12 cellular contexts compared by ENCODE assay signal in genomic region chr21:32475162-32475812, GRCh38.
DNase-seq lines count a peak whose midpoint lies in the region; ATAC-seq and TF ChIP-seq lines count a peak whose summit lies in the region.
"Had no signal": no experiment of that assay in that cellular context is flagged by ENCODE, and none has a peak within 500 bp of the region (broad histone marks: within the 10 kb centered on the region; RNA-seq: fewer than 3 reads in every experiment).

No MANE protein-coding gene starts in this region.

- H3K27me3 ChIP-seq in mammary epithelial cell (ENCODE audit: insufficient read depth, low read length) = no peaks in the 10 kb centered on the region
- H3K27me3 ChIP-seq in lung (ENCODE audit: control insufficient read depth, insufficient read depth) = no peaks in the 10 kb centered on the region
- H3K27me3 ChIP-seq in vagina = no peaks in the 10 kb centered on the region
- H3K27me3 ChIP-seq: heart right ventricle had no signal

- H3K4me1 ChIP-seq in mammary epithelial cell (ENCODE audit: insufficient read depth, low read length) (peaks cover 17% of the 10 kb centered on the region), lung (ENCODE audit: control insufficient read depth in 2 of 2, insufficient read depth in 2 of 2, low read length in 2 of 2) (peaks cover 0 to 11% of the 10 kb centered on the region in 2 donors), vagina (peaks cover 32% of the 10 kb centered on the region)

- H3K4me2 ChIP-seq in mammary epithelial cell (ENCODE audit: insufficient read depth, low read depth, low read length) = no peak overlapping the region

- TF ChIP-seq CTCF in MCF 10A (IDR thresholded peaks at IDR 0.05; ENCODE audit: unreplicated experiment) (no peak), mammary epithelial cell (conservative IDR thresholded peaks at IDR 0.05 in 1 of 2, IDR thresholded peaks at IDR 0.05 in 1 of 2; ENCODE audit: extremely low read depth in 1 of 2, insufficient read depth in 1 of 2, low read depth in 1 of 2, low read length in 2 of 2) (no peak), choroid plexus epithelial cell (conservative IDR thresholded peaks at IDR 0.05; ENCODE audit: low read depth, low read length) (no peak), lung (IDR thresholded peaks at IDR 0.05; ENCODE audit: control extremely low read depth, extremely low read depth) (no peak), vagina (IDR thresholded peaks at IDR 0.05) (no peak)

- in situ Hi-C loops in mammary epithelial cell (cut with MboI; ENCODE audit: low sequenced_read_pairs in 2 of 2) = no loop called here

- no peak for DNase-seq in MCF 10A (ENCODE audit: unreplicated experiment)
- no peak for DNase-seq in mammary epithelial cell
- peak; percentile 89 for DNase-seq in choroid plexus epithelial cell (ENCODE audit: low read depth)
- DNase-seq in lung (ENCODE audit: low spot score) = no peak
- DNase-seq in vagina (ENCODE audit: extremely low spot score in 2 of 2) = no peak
- no peak for DNase-seq in HuH-7 (ENCODE audit: low spot score)
- DNase-seq: 8988T; activated naive CD8-positive, alpha-beta T cell treated with anti-CD3 and anti-CD28 coated beads, Interleukin-2, amount 50 U/mL, for 24 hours; heart right ventricle; retina had no signal

- CTCF ChIA-PET in MCF 10A (lab: Yijun Ruan, JAX) (interaction anchor here (0.7 to 1.7 kb wide), 5 partner anchors 19 to 89 kb away, joined by 3 to 11 read pairs (median 4); no protein-coding TSS in a partner anchor), mammary epithelial cell (lab: Charles Lee; ENCODE audit: low non-redundant PET) (interaction anchor here (0.5 kb wide), 1 partner anchor 60 kb away, joined by 5 read pairs; no protein-coding TSS in a partner anchor)

- H3K4me3 ChIP-seq in mammary epithelial cell (replicated peaks in 1 of 3; ENCODE audit: insufficient read depth in 1 of 3, low read depth in 2 of 3, low read length in 3 of 3) (no peak overlapping the region), choroid plexus epithelial cell (ENCODE audit: low read depth, low read length) (peak overlapping the region; percentile 15), lung (no peak overlapping the region), vagina (no peak overlapping the region)
- H3K4me3 ChIP-seq: heart right ventricle had no signal

- H3K9me3 ChIP-seq in mammary epithelial cell (replicated peaks; ENCODE audit: insufficient read depth, low read length) (no peaks in the 10 kb centered on the region), lung (ENCODE audit: control insufficient read depth in 2 of 2, insufficient read depth in 1 of 2, low read length in 1 of 2) (no peaks in the 10 kb centered on the region), vagina (no peaks in the 10 kb centered on the region)
- H3K9me3 ChIP-seq: heart right ventricle had no signal

- H4K20me1 ChIP-seq in mammary epithelial cell (ENCODE audit: insufficient read depth, low read length) = no peaks in the 10 kb centered on the region

- H3K36me3 Mint-ChIP-seq in MCF 10A (ENCODE audit: insufficient read depth, unreplicated experiment) = peaks cover 39% of the 10 kb centered on the region

- no peak overlapping the region for H3K4me3 Mint-ChIP-seq in MCF 10A (ENCODE audit: unreplicated experiment)
- H3K4me3 Mint-ChIP-seq: activated naive CD8-positive, alpha-beta T cell treated with anti-CD3 and anti-CD28 coated beads, Interleukin-2, amount 50 U/mL, for 24 hours had no signal

- H2AFZ ChIP-seq in mammary epithelial cell (ENCODE audit: low read depth, low read length) = no peak overlapping the region

- intact Hi-C loops in MCF 10A (cut with micrococcal nuclease) = no loop called here
- intact Hi-C loops in mammary epithelial cell (cut with micrococcal nuclease) = loop anchor here (5.0 kb wide), 2 partner anchors 63 to 97 kb away; partner anchors contain the start of gene EVA1C
- intact Hi-C loops in vagina (cut with DNase I) = no loop called here

- peak; percentile 20 for ATAC-seq in lung (ENCODE audit: insufficient read depth, low FRiP score)
- ATAC-seq in HG02973 (IDR thresholded peaks at IDR 0.05; ENCODE audit: unreplicated experiment) = no peak
- ATAC-seq in GM19452 (IDR thresholded peaks at IDR 0.05; ENCODE audit: unreplicated experiment) = no peak
- ATAC-seq: activated naive CD8-positive, alpha-beta T cell treated with anti-CD3 and anti-CD28 coated beads, Interleukin-2, amount 50 U/mL, for 24 hours had no signal

- no peak overlapping the region for H3K27ac ChIP-seq in mammary epithelial cell (ENCODE audit: insufficient read depth, low read depth, low read length)
- H3K27ac ChIP-seq in lung (ENCODE audit: low read depth in 1 of 2, low read length in 1 of 2) = peak overlapping the region in 1 of 2 donors; percentile 35
- H3K27ac ChIP-seq in vagina = peak overlapping the region; percentile 80

- H3K9me3 Mint-ChIP-seq in MCF 10A (ENCODE audit: unreplicated experiment) = no peaks in the 10 kb centered on the region
- H3K9me3 Mint-ChIP-seq: activated naive CD8-positive, alpha-beta T cell treated with anti-CD3 and anti-CD28 coated beads, Interleukin-2, amount 50 U/mL, for 24 hours had no signal

- no peaks in the 10 kb centered on the region for H3K79me2 ChIP-seq in mammary epithelial cell (ENCODE audit: insufficient read depth, low read length)

- no peak for TF ChIP-seq POLR2A in vagina (IDR thresholded peaks at IDR 0.05)

- POLR2A ChIA-PET in MCF 10A (lab: Yijun Ruan, JAX) = interaction anchor here (1.0 to 1.7 kb wide), 5 partner anchors 11 to 137 kb away, joined by 3 to 7 read pairs (median 3); no protein-coding TSS in a partner anchor

- BruUV-seq in MCF 10A (replicated peaks; lab: Mats Ljungman, UMichigan) (no TSS peak), mammary epithelial cell (replicated peaks; lab: Mats Ljungman, UMichigan) (no TSS peak)

- dilution Hi-C loops in mammary epithelial cell (cut with HindIII; ENCODE audit: low sequenced_read_pairs) = no loop called here

- peak overlapping the region; percentile 51 for H3K27ac Mint-ChIP-seq in MCF 10A (ENCODE audit: low read depth, unreplicated experiment)
- H3K27ac Mint-ChIP-seq: activated naive CD8-positive, alpha-beta T cell treated with anti-CD3 and anti-CD28 coated beads, Interleukin-2, amount 50 U/mL, for 24 hours had no signal

- no peaks in the 10 kb centered on the region for H3K27me3 Mint-ChIP-seq in MCF 10A (ENCODE audit: insufficient read depth, unreplicated experiment)
- H3K27me3 Mint-ChIP-seq: activated naive CD8-positive, alpha-beta T cell treated with anti-CD3 and anti-CD28 coated beads, Interleukin-2, amount 50 U/mL, for 24 hours had no signal

- WGBS in mammary epithelial cell (ENCODE audit: low coverage, missing lambda C conversion rate) = 62% methylated on average over 9 of the region's 9 CpGs
- 45 to 72% methylated on average over 9 of the region's 9 CpGs for WGBS in lung, 2 donors

- H3K4me1 Mint-ChIP-seq in MCF 10A (ENCODE audit: insufficient read depth, unreplicated experiment) = peaks cover 23% of the 10 kb centered on the region

- H3K36me3 ChIP-seq in mammary epithelial cell (ENCODE audit: insufficient read depth, low read length) = no peaks in the 10 kb centered on the region
- peaks cover 0 to 20% of the 10 kb centered on the region in 2 donors for H3K36me3 ChIP-seq in lung (ENCODE audit: control insufficient read depth in 2 of 2, insufficient read depth in 2 of 2, low read length in 2 of 2)
- H3K36me3 ChIP-seq in vagina = peaks cover 0 to 39% of the 10 kb centered on the region in 2 donors

- no peak overlapping the region for H3K9ac ChIP-seq in mammary epithelial cell (ENCODE audit: insufficient read depth, low read length)
